ENCODE assay signal across 9 cellular contexts in the genomic region with DNA sequence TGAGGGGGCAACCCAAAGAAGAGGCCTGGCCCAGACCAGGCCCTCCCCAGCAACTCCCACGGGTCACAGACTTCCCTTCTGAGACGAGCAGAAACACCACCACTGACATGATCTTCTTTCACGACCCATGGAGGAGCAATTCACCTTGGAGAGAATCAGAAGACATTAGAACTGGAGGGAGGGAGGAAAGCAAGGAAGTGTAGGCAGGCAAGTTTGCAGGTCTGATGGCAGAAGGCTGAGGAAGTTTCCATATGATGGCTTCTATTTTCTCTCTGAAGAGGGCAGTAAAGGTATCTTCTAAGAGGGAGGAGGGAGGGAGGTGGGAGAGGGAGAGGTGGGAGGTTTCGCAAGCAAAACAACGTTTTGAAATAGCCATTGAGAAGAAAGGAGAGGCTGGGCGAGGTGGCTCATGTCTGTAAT. TPM values are rescaled to one million over a fixed set of nuclear protein-coding genes. Genes with fewer than 3 reads are reported as not detected.
DNase-seq lines count a peak whose midpoint lies in the region; ATAC-seq and TF ChIP-seq lines count a peak whose summit lies in the region.
"Had no signal": no experiment of that assay in that cellular context is flagged by ENCODE, and none has a peak within 500 bp of the region (broad histone marks: within the 10 kb centered on the region; RNA-seq: fewer than 3 reads in every experiment).

No MANE protein-coding gene starts in this region.

- no peaks in the 10 kb centered on the region for H3K36me3 Mint-ChIP-seq in activated CD4-positive, alpha-beta T cell treated with anti-CD3 and anti-CD28 coated beads for 36 hours (ENCODE audit: low read depth)
- H3K36me3 Mint-ChIP-seq in activated CD4-positive, alpha-beta T cell treated with anti-CD3 and anti-CD28 coated beads, Interleukin-2, amount 10 ng/mL, durations not matched to agents 7 days and 5 days (ENCODE audit: low read depth), result peaks cover 5% of the 10 kb centered on the region

- H3K4me3 Mint-ChIP-seq in activated CD4-positive, alpha-beta T cell treated with anti-CD3 and anti-CD28 coated beads for 36 hours, result peak overlapping the region; percentile 68
- H3K4me3 Mint-ChIP-seq in activated CD4-positive, alpha-beta T cell treated with anti-CD3 and anti-CD28 coated beads, Interleukin-2, amount 10 ng/mL, durations not matched to agents 7 days and 5 days, result no peak overlapping the region

- ATAC-seq in activated CD4-positive, alpha-beta T cell treated with anti-CD3 and anti-CD28 coated beads for 36 hours, result no peak
- ATAC-seq in HG03442 (IDR thresholded peaks at IDR 0.05; ENCODE audit: unreplicated experiment), result no peak

- H3K4me1 Mint-ChIP-seq in activated CD4-positive, alpha-beta T cell treated with anti-CD3 and anti-CD28 coated beads for 36 hours, result peaks cover 42% of the 10 kb centered on the region
- H3K4me1 Mint-ChIP-seq in activated CD4-positive, alpha-beta T cell treated with anti-CD3 and anti-CD28 coated beads, Interleukin-2, amount 10 ng/mL, durations not matched to agents 7 days and 5 days, result peaks cover 47% of the 10 kb centered on the region

- CTCF ChIA-PET in activated CD4-positive, alpha-beta T cell treated with anti-CD3 and anti-CD28 coated beads for 36 hours (lab: Charles Lee), result interaction anchor here (0.8 to 1.6 kb wide), 3 partner anchors 9 to 83 kb away, joined by 3 to 4 read pairs (median 3); no protein-coding TSS in a partner anchor
- CTCF ChIA-PET in activated CD4-positive, alpha-beta T cell treated with anti-CD3 and anti-CD28 coated beads, Interleukin-2, amount 10 ng/mL, durations not matched to agents 7 days and 5 days (lab: Charles Lee), result interaction anchor here (0.6 to 0.9 kb wide), 2 partner anchors 19 to 37 kb away, joined by 3 to 4 read pairs; no protein-coding TSS in a partner anchor

- peaks cover 4% of the 10 kb centered on the region for H3K9me3 Mint-ChIP-seq in activated CD4-positive, alpha-beta T cell treated with anti-CD3 and anti-CD28 coated beads for 36 hours (ENCODE audit: low read depth)
- H3K9me3 Mint-ChIP-seq in activated CD4-positive, alpha-beta T cell treated with anti-CD3 and anti-CD28 coated beads, Interleukin-2, amount 10 ng/mL, durations not matched to agents 7 days and 5 days, result peaks cover 9% of the 10 kb centered on the region

- POLR2A ChIA-PET in activated CD4-positive, alpha-beta T cell treated with anti-CD3 and anti-CD28 coated beads for 36 hours (lab: Charles Lee), result no interaction called here
- POLR2A ChIA-PET in activated CD4-positive, alpha-beta T cell treated with anti-CD3 and anti-CD28 coated beads, Interleukin-2, amount 10 ng/mL, durations not matched to agents 7 days and 5 days (lab: Charles Lee), result no interaction called here

- no peak overlapping the region for H3K4me3 ChIP-seq in epithelial cell of esophagus (ENCODE audit: low read length)

- intact Hi-C loops in activated CD4-positive, alpha-beta T cell treated with anti-CD3 and anti-CD28 coated beads for 36 hours (cut with DNase I, micrococcal nuclease), result loop anchor here in 1 of 2 experiments (10.0 kb wide), 1 partner anchor 470 kb away; no protein-coding TSS in a partner anchor

- peak; percentile 27 for DNase-seq in activated CD4-positive, alpha-beta T cell treated with anti-CD3 and anti-CD28 coated beads for 36 hours
- DNase-seq in activated CD4-positive, alpha-beta T cell treated with anti-CD3 and anti-CD28 coated beads, Interleukin-2, amount 10 ng/mL, durations not matched to agents 7 days and 5 days, result no peak
- DNase-seq in OCI-M1 (lab: John Stamatoyannopoulos, UW) (peak; percentile 78), epithelial cell of esophagus (ENCODE audit: low read depth) (peak; percentile 39), putamen (ENCODE audit: low spot score) (peak; percentile 50), KG1 (lab: John Stamatoyannopoulos, UW) (no peak)
- no peak for DNase-seq in effector CD8-positive, alpha-beta T cell (lab: John Stamatoyannopoulos, UW)
- DNase-seq: NCI-H2107 had no signal

- H3K27me3 Mint-ChIP-seq in activated CD4-positive, alpha-beta T cell treated with anti-CD3 and anti-CD28 coated beads for 36 hours, result peaks cover 14% of the 10 kb centered on the region
- peaks cover 24% of the 10 kb centered on the region for H3K27me3 Mint-ChIP-seq in activated CD4-positive, alpha-beta T cell treated with anti-CD3 and anti-CD28 coated beads, Interleukin-2, amount 10 ng/mL, durations not matched to agents 7 days and 5 days

- TF ChIP-seq CTCF in epithelial cell of esophagus (IDR thresholded peaks at IDR 0.05; ENCODE audit: insufficient read depth, low read depth, low read length, missing control alignments), result no peak

- H3K27ac Mint-ChIP-seq in activated CD4-positive, alpha-beta T cell treated with anti-CD3 and anti-CD28 coated beads for 36 hours, result peak overlapping the region; percentile 16
- no peak overlapping the region for H3K27ac Mint-ChIP-seq in activated CD4-positive, alpha-beta T cell treated with anti-CD3 and anti-CD28 coated beads, Interleukin-2, amount 10 ng/mL, durations not matched to agents 7 days and 5 days

RNA-seq across cellular contexts. Expression of a gene that starts 1.4 kb away (rescaled TPM):
- under 1 TPM; 0.41 to 0.63 TPM for total RNA-seq in activated CD4-positive, alpha-beta T cell treated with anti-CD3 and anti-CD28 coated beads for 36 hours
- total RNA-seq in activated CD4-positive, alpha-beta T cell treated with anti-CD3 and anti-CD28 coated beads, Interleukin-2, amount 10 ng/mL, durations not matched to agents 7 days and 5 days, result under 1 TPM; 0.21 to 0.22 TPM

RNA-seq across cellular contexts. Expression of a gene that starts 1.8 kb away (rescaled TPM):
- total RNA-seq in activated CD4-positive, alpha-beta T cell treated with anti-CD3 and anti-CD28 coated beads for 36 hours, result under 1 TPM; 0.43 to 0.58 TPM
- not detected for total RNA-seq in activated CD4-positive, alpha-beta T cell treated with anti-CD3 and anti-CD28 coated beads, Interleukin-2, amount 10 ng/mL, durations not matched to agents 7 days and 5 days

RNA-seq across cellular contexts. Expression of a gene that starts 45.4 kb away (rescaled TPM):
- total RNA-seq in activated CD4-positive, alpha-beta T cell treated with anti-CD3 and anti-CD28 coated beads for 36 hours, result not detected
- not detected for total RNA-seq in activated CD4-positive, alpha-beta T cell treated with anti-CD3 and anti-CD28 coated beads, Interleukin-2, amount 10 ng/mL, durations not matched to agents 7 days and 5 days

Comparison
In these comparisons a context has a peak if more than half of its experiments do, and no peak if none do; other contexts are left out.
1. DNase-seq: peak in activated CD4-positive, alpha-beta T cell treated with anti-CD3 and anti-CD28 coated beads for 36 hours (single experiment), OCI-M1 (single experiment), epithelial cell of esophagus (single experiment) and putamen (single experiment); none in activated CD4-positive, alpha-beta T cell treated with anti-CD3 and anti-CD28 coated beads, Interleukin-2, amount 10 ng/mL, durations not matched to agents 7 days and 5 days (single experiment), KG1 (single experiment) and effector CD8-positive, alpha-beta T cell (single experiment).